In the genomic region with DNA sequence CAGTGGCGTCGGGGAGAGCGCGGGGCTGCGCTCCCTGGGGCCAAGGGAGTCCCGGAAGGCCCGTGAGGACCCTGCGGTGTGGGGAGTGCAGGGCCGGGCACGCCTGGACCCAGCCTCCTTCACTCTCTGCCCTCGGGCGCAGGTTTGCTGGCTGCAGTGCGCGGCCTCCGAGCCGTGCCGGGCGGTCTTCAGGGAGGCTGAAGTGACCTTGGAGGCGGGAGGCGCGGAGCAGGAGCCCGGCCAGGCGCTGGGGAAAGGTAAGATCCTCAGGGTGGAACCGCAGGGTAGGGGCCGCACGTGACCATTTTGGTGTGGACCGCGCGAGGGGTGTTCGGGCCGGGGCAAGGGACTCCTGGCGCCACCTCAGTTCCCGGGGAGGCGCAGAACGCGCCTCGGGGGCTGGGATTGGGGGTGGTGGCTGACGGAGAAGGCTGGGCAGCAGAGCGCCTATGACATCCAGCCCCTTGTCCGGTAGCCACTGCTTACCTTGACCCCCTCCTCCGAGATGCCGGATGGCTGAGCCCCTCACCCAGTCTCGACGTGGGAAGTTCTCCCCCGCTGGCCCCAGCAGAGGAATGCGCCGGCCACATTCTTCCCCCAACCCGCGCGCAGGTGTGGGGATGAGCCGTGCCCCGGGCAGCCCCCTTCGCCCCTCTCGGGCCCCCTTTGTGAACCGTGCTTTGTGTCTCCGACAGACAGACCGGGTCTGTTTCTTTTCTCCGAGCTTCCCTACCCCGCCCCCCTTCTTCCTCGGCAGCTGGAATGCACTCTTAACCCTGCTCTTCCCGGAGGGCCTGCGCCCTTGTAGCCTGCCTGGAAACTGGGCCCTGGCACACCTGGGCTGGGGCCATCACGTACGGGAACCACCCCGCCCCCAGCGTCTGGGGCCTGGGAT, we compare ENCODE assay signal across 1 cellular context.
TF ChIP-seq lines count a peak whose summit lies in the region.

No MANE protein-coding gene starts in this region.

TF ChIP-seq in WTC11, 78 proteins besides CTCF, POLR2A, EP300 and RAD21 (continued from another document):
- TF ChIP-seq, protein P1, sequence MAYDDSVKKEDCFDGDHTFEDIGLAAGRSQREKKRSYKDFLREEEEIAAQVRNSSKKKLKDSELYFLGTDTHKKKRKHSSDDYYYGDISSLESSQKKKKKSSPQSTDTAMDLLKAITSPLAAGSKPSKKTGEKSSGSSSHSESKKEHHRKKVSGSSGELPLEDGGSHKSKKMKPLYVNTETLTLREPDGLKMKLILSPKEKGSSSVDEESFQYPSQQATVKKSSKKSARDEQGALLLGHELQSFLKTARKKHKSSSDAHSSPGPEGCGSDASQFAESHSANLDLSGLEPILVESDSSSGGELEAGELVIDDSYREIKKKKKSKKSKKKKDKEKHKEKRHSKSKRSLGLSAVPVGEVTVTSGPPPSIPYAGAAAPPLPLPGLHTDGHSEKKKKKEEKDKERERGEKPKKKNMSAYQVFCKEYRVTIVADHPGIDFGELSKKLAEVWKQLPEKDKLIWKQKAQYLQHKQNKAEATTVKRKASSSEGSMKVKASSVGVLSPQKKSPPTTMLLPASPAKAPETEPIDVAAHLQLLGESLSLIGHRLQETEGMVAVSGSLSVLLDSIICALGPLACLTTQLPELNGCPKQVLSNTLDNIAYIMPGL (CRISPR knock-in tag; IDR thresholded peaks at IDR 0.05) = peak; percentile 57; the same call in 1 of the 2 replicates
- TF ChIP-seq RELA (CRISPR knock-in tag; IDR thresholded peaks at IDR 0.05; ENCODE audit: borderline replicate concordance) = no peak
- no peak for TF ChIP-seq NR1H2 (CRISPR knock-in tag; IDR thresholded peaks at IDR 0.05)
- 0 out of 2 replicates have a peak, but pooled peaks have one; percentile 2 for TF ChIP-seq FOXK1 (CRISPR knock-in tag; IDR thresholded peaks at IDR 0.05)
- no peak for TF ChIP-seq ZNF219 (CRISPR knock-in tag; IDR thresholded peaks at IDR 0.05; ENCODE audit: borderline replicate concordance)
- TF ChIP-seq, protein P2, sequence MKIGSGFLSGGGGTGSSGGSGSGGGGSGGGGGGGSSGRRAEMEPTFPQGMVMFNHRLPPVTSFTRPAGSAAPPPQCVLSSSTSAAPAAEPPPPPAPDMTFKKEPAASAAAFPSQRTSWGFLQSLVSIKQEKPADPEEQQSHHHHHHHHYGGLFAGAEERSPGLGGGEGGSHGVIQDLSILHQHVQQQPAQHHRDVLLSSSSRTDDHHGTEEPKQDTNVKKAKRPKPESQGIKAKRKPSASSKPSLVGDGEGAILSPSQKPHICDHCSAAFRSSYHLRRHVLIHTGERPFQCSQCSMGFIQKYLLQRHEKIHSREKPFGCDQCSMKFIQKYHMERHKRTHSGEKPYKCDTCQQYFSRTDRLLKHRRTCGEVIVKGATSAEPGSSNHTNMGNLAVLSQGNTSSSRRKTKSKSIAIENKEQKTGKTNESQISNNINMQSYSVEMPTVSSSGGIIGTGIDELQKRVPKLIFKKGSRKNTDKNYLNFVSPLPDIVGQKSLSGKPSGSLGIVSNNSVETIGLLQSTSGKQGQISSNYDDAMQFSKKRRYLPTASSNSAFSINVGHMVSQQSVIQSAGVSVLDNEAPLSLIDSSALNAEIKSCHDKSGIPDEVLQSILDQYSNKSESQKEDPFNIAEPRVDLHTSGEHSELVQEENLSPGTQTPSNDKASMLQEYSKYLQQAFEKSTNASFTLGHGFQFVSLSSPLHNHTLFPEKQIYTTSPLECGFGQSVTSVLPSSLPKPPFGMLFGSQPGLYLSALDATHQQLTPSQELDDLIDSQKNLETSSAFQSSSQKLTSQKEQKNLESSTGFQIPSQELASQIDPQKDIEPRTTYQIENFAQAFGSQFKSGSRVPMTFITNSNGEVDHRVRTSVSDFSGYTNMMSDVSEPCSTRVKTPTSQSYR (CRISPR knock-in tag; IDR thresholded peaks at IDR 0.05) = no peak
- no peak for TF ChIP-seq NR2C2 (CRISPR knock-in tag; IDR thresholded peaks at IDR 0.05)
- no peak for TF ChIP-seq NFE2L1 (CRISPR knock-in tag; IDR thresholded peaks at IDR 0.05)
- TF ChIP-seq, protein P3, sequence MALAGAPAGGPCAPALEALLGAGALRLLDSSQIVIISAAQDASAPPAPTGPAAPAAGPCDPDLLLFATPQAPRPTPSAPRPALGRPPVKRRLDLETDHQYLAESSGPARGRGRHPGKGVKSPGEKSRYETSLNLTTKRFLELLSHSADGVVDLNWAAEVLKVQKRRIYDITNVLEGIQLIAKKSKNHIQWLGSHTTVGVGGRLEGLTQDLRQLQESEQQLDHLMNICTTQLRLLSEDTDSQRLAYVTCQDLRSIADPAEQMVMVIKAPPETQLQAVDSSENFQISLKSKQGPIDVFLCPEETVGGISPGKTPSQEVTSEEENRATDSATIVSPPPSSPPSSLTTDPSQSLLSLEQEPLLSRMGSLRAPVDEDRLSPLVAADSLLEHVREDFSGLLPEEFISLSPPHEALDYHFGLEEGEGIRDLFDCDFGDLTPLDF (CRISPR knock-in tag; IDR thresholded peaks at IDR 0.05) = no peak
TF ChIP-seq in WTC11: peak in this region for 12.
